ENCODE assay signal across 1 cellular context in the genomic region with DNA sequence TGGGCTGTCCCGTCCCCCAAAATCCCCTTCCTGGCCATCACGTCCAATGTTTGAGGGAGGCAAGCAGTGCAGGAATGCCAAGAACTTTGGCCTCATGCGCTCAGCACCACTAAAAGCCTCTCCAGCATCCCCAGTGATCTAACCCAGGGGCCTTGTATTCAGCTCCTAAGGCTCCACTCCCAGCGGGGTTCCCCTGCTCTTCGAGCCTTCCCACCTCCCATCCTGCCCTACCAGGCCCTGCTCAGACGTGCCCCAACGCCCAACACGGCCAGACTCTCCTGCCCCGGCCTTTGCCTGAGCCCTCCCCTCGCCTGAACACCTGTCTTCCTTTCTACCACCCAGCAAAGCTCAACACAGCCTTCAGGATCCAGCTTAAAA.
TF ChIP-seq lines count a peak whose summit lies in the region.

No MANE protein-coding gene starts in this region.

TF ChIP-seq in endothelial cell of umbilical vein, 7 proteins besides CTCF, POLR2A, EP300 and RAD21:
- TF ChIP-seq POLR2AphosphoS5 (IDR thresholded peaks at IDR 0.05; ENCODE audit: insufficient read depth, low read depth, low read length) (no peak), MAX (IDR thresholded peaks at IDR 0.05; ENCODE audit: insufficient read depth, insufficient read length) (no peak), FOS (IDR thresholded peaks at IDR 0.05; ENCODE audit: borderline replicate concordance, insufficient read depth, low read length) (no peak), GATA2 (IDR thresholded peaks at IDR 0.05; ENCODE audit: insufficient read depth, insufficient read length, low read depth, low read length) (no peak), EZH2 (IDR thresholded peaks at IDR 0.05; ENCODE audit: borderline replicate concordance, low read depth, low read length, severe bottlenecking) (no peak), JUN (IDR thresholded peaks at IDR 0.05; ENCODE audit: borderline replicate concordance, insufficient read depth, insufficient read length, low read depth) (no peak), MYC (IDR thresholded peaks at IDR 0.05; ENCODE audit: low read depth, low read length) (no peak)
